ENCODE assay signal across 10 cellular contexts in the genomic region with DNA sequence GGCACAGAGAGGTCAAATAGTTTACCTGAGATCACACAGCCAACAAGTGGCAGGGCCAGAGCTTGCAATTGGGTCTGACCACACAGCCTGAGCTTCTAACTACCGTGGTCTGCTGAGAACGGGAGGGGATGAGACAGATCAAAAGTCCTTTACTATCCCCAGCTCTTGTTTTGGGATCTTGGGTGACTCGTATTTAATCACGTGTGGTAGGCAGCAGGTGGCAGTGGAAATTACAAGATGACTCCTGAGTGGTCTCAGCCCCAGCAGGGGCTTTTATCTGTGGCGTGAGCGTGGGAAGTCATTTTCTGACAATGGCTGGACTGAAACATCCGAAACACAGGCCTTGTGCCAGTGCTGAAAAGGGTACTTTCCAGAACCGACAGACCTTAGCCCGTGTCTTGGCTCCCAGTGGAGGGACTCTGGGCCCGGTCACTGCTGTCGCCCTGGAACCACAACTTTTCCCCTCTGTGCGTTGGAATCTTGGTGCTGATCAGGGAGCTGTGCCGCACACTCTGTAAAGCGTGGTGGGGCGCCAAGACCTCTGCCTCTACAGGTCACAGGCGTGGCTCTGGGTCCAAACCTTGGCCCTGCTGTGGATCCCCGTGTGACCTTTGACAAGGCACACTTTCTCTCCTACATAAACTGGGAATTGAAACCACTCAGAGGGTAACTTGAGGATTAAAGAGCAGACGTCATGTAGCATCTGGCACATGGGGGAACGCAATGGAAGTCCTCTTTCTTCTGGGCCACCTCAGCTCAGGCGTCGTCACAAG. TPM values are rescaled to one million over a fixed set of nuclear protein-coding genes. Genes with fewer than 3 reads are reported as not detected.
A peak's percentile ranks its signal among the peaks of the same experiment; 100 is the strongest.
DNase-seq lines count a peak whose midpoint lies in the region; ATAC-seq, FAIRE-seq and TF ChIP-seq lines count a peak whose summit lies in the region.
"Had no signal": no experiment of that assay in that cellular context is flagged by ENCODE, and none has a peak within 500 bp of the region (broad histone marks: within the 10 kb centered on the region; RNA-seq: fewer than 3 reads in every experiment).

No MANE protein-coding gene starts in this region.

- H3K4me3 ChIP-seq in HL-60 (replicated peaks; ENCODE audit: insufficient read depth, low read length) (no peak overlapping the region), upper lobe of right lung (no peak overlapping the region)

- no peak overlapping the region for H3K4me3 Mint-ChIP-seq in activated naive CD4-positive, alpha-beta T cell treated with anti-CD3 and anti-CD28 coated beads, Interleukin-2, amount 50 U/mL, for 24 hours

- peaks cover 69% of the 10 kb centered on the region for H3K4me1 Mint-ChIP-seq in activated naive CD4-positive, alpha-beta T cell treated with anti-CD3 and anti-CD28 coated beads, Interleukin-2, amount 50 U/mL, for 24 hours

- H3K36me3 Mint-ChIP-seq in activated naive CD4-positive, alpha-beta T cell treated with anti-CD3 and anti-CD28 coated beads, Interleukin-2, amount 50 U/mL, for 24 hours: peaks cover 16% of the 10 kb centered on the region

- TF ChIP-seq CTCF in HL-60 (IDR thresholded peaks at IDR 0.05; ENCODE audit: insufficient read depth, low read length) (no peak), upper lobe of right lung (IDR thresholded peaks at IDR 0.05) (no peak), D721Med (IDR thresholded peaks at IDR 0.05; ENCODE audit: insufficient read depth, missing control alignments) (no peak)

- H3K27ac Mint-ChIP-seq in activated naive CD4-positive, alpha-beta T cell treated with anti-CD3 and anti-CD28 coated beads, Interleukin-2, amount 50 U/mL, for 24 hours: peak overlapping the region; percentile 65

- H3K27ac ChIP-seq in HL-60 (replicated peaks) (peak overlapping the region; percentile 96), upper lobe of right lung (peak overlapping the region; percentile 55)

- ATAC-seq in left cardiac atrium: peak; percentile 28 to 29
- peak; percentile 12 for ATAC-seq in upper lobe of right lung

- H3K9me3 Mint-ChIP-seq in activated naive CD4-positive, alpha-beta T cell treated with anti-CD3 and anti-CD28 coated beads, Interleukin-2, amount 50 U/mL, for 24 hours: no peaks in the 10 kb centered on the region

- intact Hi-C loops in left cardiac atrium (cut with DNase I) (no loop called here), upper lobe of right lung (cut with DNase I) (no loop called here)

- H3K4me1 ChIP-seq in upper lobe of right lung: peaks cover 31% of the 10 kb centered on the region

- peaks cover 26% of the 10 kb centered on the region for H3K36me3 ChIP-seq in upper lobe of right lung

- FAIRE-seq in D721Med (lab: Jason Lieb, UNC): no peak

- H3K27me3 ChIP-seq in HL-60 (ENCODE audit: insufficient read depth, poor library complexity, severe bottlenecking): no peaks in the 10 kb centered on the region
- H3K27me3 ChIP-seq in upper lobe of right lung: no peaks in the 10 kb centered on the region

- no peak for DNase-seq in activated naive CD4-positive, alpha-beta T cell treated with anti-CD3 and anti-CD28 coated beads, Interleukin-2, amount 50 U/mL, for 16 hours
- DNase-seq in HL-60 (ENCODE audit: low read depth in 1 of 2, low spot score in 1 of 2) (no peak), left cardiac atrium (no peak), upper lobe of right lung (peak; percentile 52), D721Med (ENCODE audit: insufficient read length, low spot score) (no peak), HuH-7 (ENCODE audit: low spot score) (no peak)
- DNase-seq in activated CD8-positive, alpha-beta memory T cell treated with anti-CD3 and anti-CD28 coated beads, Interleukin-2, amount 50 U/mL, for 4 hours: no peak
- DNase-seq: NCI-H2171, occipital lobe had no signal

- no peaks in the 10 kb centered on the region for H3K9me3 ChIP-seq in upper lobe of right lung

- H3K27me3 Mint-ChIP-seq in activated naive CD4-positive, alpha-beta T cell treated with anti-CD3 and anti-CD28 coated beads, Interleukin-2, amount 50 U/mL, for 24 hours: no peaks in the 10 kb centered on the region

RNA-seq across cellular contexts. Expression of a gene that starts 12.0 kb away (rescaled TPM):
- total RNA-seq in left cardiac atrium: 10 to 100 TPM; 12.0 to 15.6 TPM
- total RNA-seq in upper lobe of right lung: 89.6 TPM

RNA-seq across cellular contexts. Expression of a gene that starts 30.0 kb away (rescaled TPM):
- total RNA-seq in left cardiac atrium (10 to 100 TPM; 25.2 to 29.9 TPM), upper lobe of right lung (22.4 TPM)

RNA-seq across cellular contexts. Expression of a gene that starts 50.4 kb away (rescaled TPM):
- under 1 TPM; 0.29 to 0.73 TPM for total RNA-seq in left cardiac atrium
- total RNA-seq in upper lobe of right lung: 29.1 TPM
- total RNA-seq: occipital lobe had no signal

RNA-seq across cellular contexts. Expression of a gene that starts 53.8 kb away (rescaled TPM):
- total RNA-seq in left cardiac atrium (10 to 100 TPM; 25.0 TPM), upper lobe of right lung (33.0 TPM)

Comparison
In these comparisons a context has a peak if more than half of its experiments do, and no peak if none do; other contexts are left out.
1. RNA of a gene that starts 50.4 kb away (total RNA-seq): 29.1 TPM in upper lobe of right lung (single experiment); 0.29 to 0.73 TPM in left cardiac atrium; every median in the first group is over 10 times any median in the second.